In genomic region chr3:94185753-94186152, GRCh38 we compare ENCODE assay signal across 36 cellular contexts.
DNase-seq lines count a peak whose midpoint lies in the region; ATAC-seq, FAIRE-seq and TF ChIP-seq lines count a peak whose summit lies in the region.
"Had no signal": no experiment of that assay in that cellular context is flagged by ENCODE, and none has a peak within 500 bp of the region (broad histone marks: within the 10 kb centered on the region; RNA-seq: fewer than 3 reads in every experiment).

No MANE protein-coding gene starts in this region.

- H3K27ac Mint-ChIP-seq in WTC11 = no peak overlapping the region
- H3K27ac Mint-ChIP-seq: activated B cell treated with CpG ODN at 0.5 μM for 24 hours; activated CD8-positive, alpha-beta memory T cell treated with anti-CD3 and anti-CD28 coated beads, Interleukin-2, amount 10 ng/mL, durations not matched to agents 7 days and 5 days; naive B cell; stimulated activated naive CD8-positive, alpha-beta T cell treated with anti-CD3 and anti-CD28 coated beads, Interleukin-15, Interleukin-2, amounts not matched to agents 100 ng/mL and 50 ng/mL, for 24 hours had no signal

- POLR2A ChIA-PET in PC-3 (lab: Charles Lee; ENCODE audit: unreplicated experiment) = interaction anchor here (0.7 kb wide), 1 partner anchor 119 kb away, joined by 3 read pairs; no protein-coding TSS in a partner anchor
- POLR2A ChIA-PET in WTC11 (lab: Charles Lee) = no interaction called here

- H3K27me3 ChIP-seq in PC-3 (ENCODE audit: low read length) = no peaks in the 10 kb centered on the region
- H3K27me3 ChIP-seq: BLaER1 treated with 17β-estradiol and CSF1 and Interleukin-3, amounts not matched to agents 10 nM and 100 nM; heart left ventricle; spleen; uterus had no signal

- no peak overlapping the region for H3K4me3 ChIP-seq in PC-3 (ENCODE audit: low read length)
- H3K4me3 ChIP-seq: BLaER1 treated with 17β-estradiol and CSF1 and Interleukin-3, amounts not matched to agents 10 nM and 100 nM; body of pancreas; HAP-1; heart left ventricle; spleen; thoracic aorta; uterus had no signal

- no peaks in the 10 kb centered on the region for H3K36me3 Mint-ChIP-seq in WTC11
- H3K36me3 Mint-ChIP-seq: activated CD8-positive, alpha-beta memory T cell treated with anti-CD3 and anti-CD28 coated beads, Interleukin-2, amount 10 ng/mL, durations not matched to agents 7 days and 5 days; naive B cell had no signal

- CTCF ChIA-PET in PC-3 (lab: Charles Lee) = no interaction called here
- CTCF ChIA-PET in WTC11 (lab: Charles Lee) = no interaction called here

- H3K79me2 ChIP-seq in PC-3 (ENCODE audit: low read length) = no peaks in the 10 kb centered on the region

- ATAC-seq in PC-3 (peak; percentile 56), WTC11 (no peak)
- ATAC-seq: activated CD8-positive, alpha-beta memory T cell treated with anti-CD3 and anti-CD28 coated beads, Interleukin-2, amount 10 ng/mL, durations not matched to agents 7 days and 5 days; activated T-cell treated with anti-CD3 and anti-CD28 coated beads, Interleukin-2, amount 50 U/mL, for 4 hours; body of pancreas; heart left ventricle; HepG2; left ventricle myocardium superior; right cardiac atrium had no signal

- H3K4me3 Mint-ChIP-seq in WTC11 = no peak overlapping the region
- H3K4me3 Mint-ChIP-seq: activated B cell treated with CpG ODN at 0.5 μM for 24 hours; activated CD8-positive, alpha-beta memory T cell treated with anti-CD3 and anti-CD28 coated beads, Interleukin-2, amount 10 ng/mL, durations not matched to agents 7 days and 5 days; activated T-cell treated with anti-CD3 and anti-CD28 coated beads, Interleukin-2, amount 50 U/mL, for 4 hours; naive B cell; stimulated activated naive CD8-positive, alpha-beta T cell treated with anti-CD3 and anti-CD28 coated beads, Interleukin-15, Interleukin-2, amounts not matched to agents 100 ng/mL and 50 ng/mL, for 24 hours had no signal

- BruUV-seq in PC-3 (replicated peaks; lab: Mats Ljungman, UMichigan) = no TSS peak

- no peaks in the 10 kb centered on the region for H3K9me3 ChIP-seq in PC-3 (ENCODE audit: low read length)
- H3K9me3 ChIP-seq: BLaER1 treated with 17β-estradiol and CSF1 and Interleukin-3, amounts not matched to agents 10 nM and 100 nM; body of pancreas; HAP-1; heart left ventricle; spleen; thoracic aorta; uterus had no signal

- peaks cover 21% of the 10 kb centered on the region for H3K4me1 ChIP-seq in PC-3 (ENCODE audit: insufficient read depth, low read length)
- H3K4me1 ChIP-seq: BLaER1 treated with 17β-estradiol and CSF1 and Interleukin-3, amounts not matched to agents 10 nM and 100 nM; body of pancreas; HAP-1; heart left ventricle; spleen; uterus had no signal

- no peaks in the 10 kb centered on the region for H3K4me1 Mint-ChIP-seq in WTC11
- H3K4me1 Mint-ChIP-seq: activated B cell treated with CpG ODN at 0.5 μM for 24 hours; activated CD8-positive, alpha-beta memory T cell treated with anti-CD3 and anti-CD28 coated beads, Interleukin-2, amount 10 ng/mL, durations not matched to agents 7 days and 5 days; naive B cell had no signal

- H3K27me3 Mint-ChIP-seq in WTC11 (ENCODE audit: low read depth) = no peaks in the 10 kb centered on the region
- H3K27me3 Mint-ChIP-seq: activated CD8-positive, alpha-beta memory T cell treated with anti-CD3 and anti-CD28 coated beads, Interleukin-2, amount 10 ng/mL, durations not matched to agents 7 days and 5 days; naive B cell; stimulated activated naive CD8-positive, alpha-beta T cell treated with anti-CD3 and anti-CD28 coated beads, Interleukin-15, Interleukin-2, amounts not matched to agents 100 ng/mL and 50 ng/mL, for 24 hours had no signal

- FAIRE-seq in GM19239 (lab: Jason Lieb, UNC) = peak; percentile 42
- FAIRE-seq: colon, HepG2 had no signal

- DNase-seq in GM19239 (ENCODE audit: insufficient read length, low spot score) = no peak
- peak; percentile 56 for DNase-seq in PC-3
- peak; percentile 33 for DNase-seq in cerebellar cortex (ENCODE audit: low spot score)
- peak; percentile 4 for DNase-seq in smooth muscle cell of the brain vasculature (ENCODE audit: low read depth, low spot score)
- DNase-seq in activated CD4-positive, alpha-beta T cell treated with anti-CD3 and anti-CD28 coated beads for 1 hour = no peak
- DNase-seq in WTC11 (ENCODE audit: low spot score) = no peak
- DNase-seq in NCI-H1092 (lab: John Stamatoyannopoulos, UW) = no peak
- DNase-seq: activated B cell treated with CpG ODN at 0.5 μM for 24 hours; activated CD8-positive, alpha-beta memory T cell treated with anti-CD3 and anti-CD28 coated beads, Interleukin-2, amount 10 ng/mL, durations not matched to agents 7 days and 5 days; activated naive CD4-positive, alpha-beta T cell; activated T-cell treated with anti-CD3 and anti-CD28 coated beads, Interleukin-2, amount 50 U/mL, for 4 hours; body of pancreas; DMS153; effector CD4-positive, alpha-beta T cell; heart left ventricle; islet precursor cell; Karpas-422; left ventricle myocardium superior; MV-4-11; naive B cell; NCI-H1436 treated with DMSO at 0.1 percent for 48 hours; NCI-H2081 treated with DMSO at 0.1 percent for 48 hours; NCI-H345; NCI-H774; right cardiac atrium; RPMI8226; spleen; stimulated activated CD4-positive, alpha-beta T cell treated with anti-CD3 and anti-CD28 coated beads, Interleukin-2, amount 100 ng/mL, for 24 hours; uterus had no signal

- no peaks in the 10 kb centered on the region for H3F3A ChIP-seq in PC-3 (ENCODE audit: low read length, unreplicated experiment)

- intact Hi-C loops in PC-3 (cut with micrococcal nuclease) = loop anchor here (1.0 to 5.0 kb wide), 3 partner anchors 11 to 68 kb away; no protein-coding TSS in a partner anchor

- no peaks in the 10 kb centered on the region for H3K9me2 ChIP-seq in PC-3 (replicated peaks; ENCODE audit: low read length)

- H3K36me3 ChIP-seq in PC-3 (ENCODE audit: low read depth, low read length) = no peaks in the 10 kb centered on the region
- H3K36me3 ChIP-seq: BLaER1 treated with 17β-estradiol and CSF1 and Interleukin-3, amounts not matched to agents 10 nM and 100 nM; HAP-1; heart left ventricle; spleen; thoracic aorta; uterus had no signal

- H3K9ac ChIP-seq in PC-3 (ENCODE audit: low read length) = 0 out of 2 replicates have a peak overlapping the region, but pooled peaks have one; percentile 11
- H3K9ac ChIP-seq: BLaER1 treated with 17β-estradiol and CSF1 and Interleukin-3, amounts not matched to agents 10 nM and 100 nM had no signal

- H3K27ac ChIP-seq in PC-3 (ENCODE audit: low read length) = peak overlapping the region; percentile 40
- H3K27ac ChIP-seq: BLaER1 treated with 17β-estradiol and CSF1 and Interleukin-3, amounts not matched to agents 10 nM and 100 nM; body of pancreas; epithelial cell of prostate; heart left ventricle; spleen; thoracic aorta; uterus had no signal

- no peak for TF ChIP-seq CTCF in PC-3 (conservative IDR thresholded peaks at IDR 0.05; ENCODE audit: low read depth, low read length)
- TF ChIP-seq CTCF in WTC11 (IDR thresholded peaks at IDR 0.05) = no peak

- H4K20me1 ChIP-seq in PC-3 (ENCODE audit: low read length) = no peaks in the 10 kb centered on the region
- H4K20me1 ChIP-seq: BLaER1 treated with 17β-estradiol and CSF1 and Interleukin-3, amounts not matched to agents 10 nM and 100 nM had no signal

- peak overlapping the region; percentile 35 for H3K4me2 ChIP-seq in PC-3 (ENCODE audit: low read length)
- H3K4me2 ChIP-seq: BLaER1 treated with 17β-estradiol and CSF1 and Interleukin-3, amounts not matched to agents 10 nM and 100 nM had no signal

- H2AFZ ChIP-seq in PC-3 (ENCODE audit: low read length) = no peak overlapping the region

- H3K9me3 Mint-ChIP-seq in WTC11 = no peaks in the 10 kb centered on the region
- H3K9me3 Mint-ChIP-seq: activated B cell treated with CpG ODN at 0.5 μM for 24 hours; activated T-cell treated with anti-CD3 and anti-CD28 coated beads, Interleukin-2, amount 50 U/mL, for 4 hours; stimulated activated naive CD8-positive, alpha-beta T cell treated with anti-CD3 and anti-CD28 coated beads, Interleukin-15, Interleukin-2, amounts not matched to agents 100 ng/mL and 50 ng/mL, for 24 hours had no signal

TF ChIP-seq in WTC11, 78 proteins besides CTCF, POLR2A, EP300 and RAD21:
- TF ChIP-seq GABPB1 (CRISPR knock-in tag; IDR thresholded peaks at IDR 0.05) (no peak), OVOL2 (CRISPR knock-in tag; IDR thresholded peaks at IDR 0.05; ENCODE audit: borderline replicate concordance) (no peak), TEAD4 (CRISPR knock-in tag; IDR thresholded peaks at IDR 0.05) (no peak), NFE2L1 (CRISPR knock-in tag; IDR thresholded peaks at IDR 0.05) (no peak), ZNF232 (CRISPR knock-in tag; IDR thresholded peaks at IDR 0.05) (no peak), TCF7 (CRISPR knock-in tag; IDR thresholded peaks at IDR 0.05; ENCODE audit: low read depth) (no peak)
TF ChIP-seq in WTC11: peak in this region for 0.

Comparison
In these comparisons a context has a peak if more than half of its experiments do, and no peak if none do; other contexts are left out.
1. DNase-seq: peak in PC-3 (single experiment), cerebellar cortex (single experiment) and smooth muscle cell of the brain vasculature (single experiment); none in GM19239 (single experiment), activated CD4-positive, alpha-beta T cell treated with anti-CD3 and anti-CD28 coated beads for 1 hour (single experiment), WTC11 (single experiment) and NCI-H1092 (single experiment).